ENCODE assay signal across 10 cellular contexts in the genomic region with DNA sequence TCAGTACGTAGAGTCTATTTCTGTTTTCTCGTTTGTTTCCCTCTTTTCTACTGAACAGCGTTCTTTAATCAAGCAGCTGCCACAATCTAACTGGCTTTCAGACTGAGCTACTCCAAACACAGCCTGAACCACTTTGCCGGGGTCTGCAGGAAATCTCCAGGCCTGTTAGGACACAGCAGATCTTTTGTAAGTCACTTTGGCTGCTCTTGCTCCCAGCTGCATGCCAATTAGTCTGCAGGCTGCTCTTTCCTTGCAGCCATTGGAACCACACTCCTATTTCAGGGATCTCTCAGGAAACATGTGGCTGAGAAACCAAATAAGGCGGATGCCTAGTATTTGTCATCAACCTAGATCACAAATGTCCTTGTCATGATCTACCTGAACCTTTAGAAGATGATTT.
DNase-seq lines count a peak whose midpoint lies in the region; ATAC-seq and TF ChIP-seq lines count a peak whose summit lies in the region.
"Had no signal": no experiment of that assay in that cellular context is flagged by ENCODE, and none has a peak within 500 bp of the region (broad histone marks: within the 10 kb centered on the region; RNA-seq: fewer than 3 reads in every experiment).

No MANE protein-coding gene starts in this region.

- peak overlapping the region; percentile 84 for H2AFZ ChIP-seq in mammary epithelial cell (ENCODE audit: low read depth, low read length)

- H3K9me3 ChIP-seq in mammary epithelial cell (replicated peaks; ENCODE audit: insufficient read depth, low read length) (no peaks in the 10 kb centered on the region), tibial artery (no peaks in the 10 kb centered on the region)
- H3K9me3 ChIP-seq: breast epithelium had no signal

- ATAC-seq in HG02981 (IDR thresholded peaks at IDR 0.05; ENCODE audit: unreplicated experiment): no peak

- DNase-seq in NCI-H82 (lab: John Stamatoyannopoulos, UW) (peak; percentile 45), NCI-H82 treated with DMSO at 0.1 percent for 48 hours (lab: John Stamatoyannopoulos, UW; ENCODE audit: unreplicated experiment) (no peak), mammary epithelial cell (no peak), inferior parietal cortex (ENCODE audit: extremely low spot score) (peak; percentile 35), tibial artery (peak in 1 of 2 donors; percentile 39), NCI-H146 treated with DMSO at 0.1 percent for 48 hours (lab: John Stamatoyannopoulos, UW; ENCODE audit: unreplicated experiment) (no peak), T-helper 9 cell (no peak)
- DNase-seq: MV-4-11 had no signal

- intact Hi-C loops in mammary epithelial cell (cut with micrococcal nuclease): no loop called here
- intact Hi-C loops in tibial artery (cut with DNase I; ENCODE audit: low total_unique reads): loop anchor here (5.0 kb wide), 1 partner anchor 72 kb away; a partner anchor contains a TSS

- H3K27me3 ChIP-seq in mammary epithelial cell (ENCODE audit: insufficient read depth, low read length) (no peaks in the 10 kb centered on the region), tibial artery (no peaks in the 10 kb centered on the region)
- H3K27me3 ChIP-seq: breast epithelium had no signal

- H3K27ac ChIP-seq in mammary epithelial cell (ENCODE audit: insufficient read depth, low read depth, low read length): peak overlapping the region; percentile 43
- H3K27ac ChIP-seq in tibial artery: peak overlapping the region; percentile 41 to 61

- H3K4me1 ChIP-seq in mammary epithelial cell (ENCODE audit: insufficient read depth, low read length) (peaks cover 30% of the 10 kb centered on the region), tibial artery (peaks cover 0 to 92% (median 37%) of the 10 kb centered on the region in 4 donors)
- H3K4me1 ChIP-seq: breast epithelium had no signal

- WGBS in mammary epithelial cell (ENCODE audit: low coverage, missing lambda C conversion rate): 29% methylated on average over 5 of the region's 5 CpGs

- no peak overlapping the region for H3K9ac ChIP-seq in mammary epithelial cell (ENCODE audit: insufficient read depth, low read length)

- no peaks in the 10 kb centered on the region for H4K20me1 ChIP-seq in mammary epithelial cell (ENCODE audit: insufficient read depth, low read length)

- no TSS peak for BruUV-seq in mammary epithelial cell (replicated peaks; lab: Mats Ljungman, UMichigan)

- in situ Hi-C loops in mammary epithelial cell (cut with MboI; ENCODE audit: low sequenced_read_pairs in 2 of 2): no loop called here

- dilution Hi-C loops in mammary epithelial cell (cut with HindIII; ENCODE audit: low sequenced_read_pairs): no loop called here

- H3K4me2 ChIP-seq in mammary epithelial cell (ENCODE audit: insufficient read depth, low read depth, low read length): peak overlapping the region; percentile 51

- H3K79me2 ChIP-seq in mammary epithelial cell (ENCODE audit: insufficient read depth, low read length): no peaks in the 10 kb centered on the region

- no peak overlapping the region for H3K4me3 ChIP-seq in mammary epithelial cell (replicated peaks in 1 of 3; ENCODE audit: insufficient read depth in 1 of 3, low read depth in 2 of 3, low read length in 3 of 3)
- no peak overlapping the region for H3K4me3 ChIP-seq in tibial artery
- H3K4me3 ChIP-seq: breast epithelium had no signal

- H3K36me3 ChIP-seq in mammary epithelial cell (ENCODE audit: insufficient read depth, low read length) (no peaks in the 10 kb centered on the region), tibial artery (no peaks in the 10 kb centered on the region)
- H3K36me3 ChIP-seq: breast epithelium had no signal

- CTCF ChIA-PET in mammary epithelial cell (lab: Charles Lee; ENCODE audit: low non-redundant PET): interaction anchor here (0.6 kb wide), 1 partner anchor 463 kb away, joined by 5 read pairs; no protein-coding TSS in a partner anchor

- TF ChIP-seq CTCF in mammary epithelial cell (conservative IDR thresholded peaks at IDR 0.05 in 1 of 2, IDR thresholded peaks at IDR 0.05 in 1 of 2; ENCODE audit: extremely low read depth in 1 of 2, insufficient read depth in 1 of 2, low read depth in 1 of 2, low read length in 2 of 2) (no peak), tibial artery (IDR thresholded peaks at IDR 0.05) (no peak)

Comparison
In these comparisons a context has a peak if more than half of its experiments do, and no peak if none do; other contexts are left out.
1. DNase-seq: peak in NCI-H82 (single experiment) and inferior parietal cortex (single experiment); none in NCI-H82 treated with DMSO at 0.1 percent for 48 hours (single experiment), mammary epithelial cell (single experiment), NCI-H146 treated with DMSO at 0.1 percent for 48 hours (single experiment) and T-helper 9 cell (single experiment).